39 cellular contexts compared by ENCODE assay signal in the genomic region with DNA sequence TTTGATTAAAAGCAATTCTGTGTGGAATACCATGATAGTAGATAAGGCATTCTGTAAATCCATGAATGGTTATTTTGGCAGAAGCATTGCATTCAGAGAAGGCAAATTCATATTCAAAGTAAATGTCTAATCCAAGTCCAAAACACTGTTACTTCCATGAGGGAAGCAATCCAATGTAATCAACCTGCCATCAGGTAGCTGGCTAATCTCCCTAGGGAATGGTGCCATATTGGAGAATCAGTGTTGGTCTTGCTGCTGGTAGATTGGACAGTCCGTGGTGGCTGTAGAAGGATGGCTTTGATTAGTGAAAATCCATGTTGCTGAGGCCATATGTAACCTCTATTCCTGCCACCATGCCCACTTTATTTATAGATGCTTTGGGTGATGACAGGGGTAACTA.
"Had no signal": no experiment of that assay in that cellular context is flagged by ENCODE, and none has a peak within 500 bp of the region (broad histone marks: within the 10 kb centered on the region; RNA-seq: fewer than 3 reads in every experiment).

No MANE protein-coding gene starts in this region.

- DNase-seq: activated effector memory CD4-positive, alpha-beta T cell treated with anti-CD3 and anti-CD28 coated beads, Interleukin-2, amount 50 U/mL, for 16 hours; activated effector memory CD4-positive, alpha-beta T cell treated with Interleukin-2 at 50 U/mL for 16 hours; activated gamma-delta T cell; activated gamma-delta T cell treated with Interleukin-2 at 50 U/mL for 16 hours; activated naive CD4-positive, alpha-beta T cell; activated naive CD4-positive, alpha-beta T cell treated with anti-CD3 and anti-CD28 coated beads for 36 hours; activated naive CD4-positive, alpha-beta T cell treated with anti-CD3 and anti-CD28 coated beads, Interleukin-2, amount 10 ng/mL, durations not matched to agents 7 days and 5 days; activated naive CD4-positive, alpha-beta T cell treated with anti-CD3 and anti-CD28 coated beads, Interleukin-2, amount 50 U/mL, for 16 hours; activated naive CD4-positive, alpha-beta T cell treated with Interleukin-2 at 50 U/mL for 16 hours; activated naive CD8-positive, alpha-beta T cell treated with anti-CD3 and anti-CD28 coated beads for 36 hours; activated naive CD8-positive, alpha-beta T cell treated with anti-CD3 and anti-CD28 coated beads, Interleukin-2, amount 10 ng/mL, durations not matched to agents 7 days and 5 days; activated naive CD8-positive, alpha-beta T cell treated with anti-CD3 and anti-CD28 coated beads, Interleukin-2, amount 50 U/mL, for 24 hours; activated T-cell treated with anti-CD3 and anti-CD28 coated beads, Interleukin-2, amount 50 U/mL, for 1 hour; activated T-cell treated with anti-CD3 and anti-CD28 coated beads, Interleukin-2, amount 50 U/mL, for 24 hours; activated T-cell treated with anti-CD3 and anti-CD28 coated beads, Interleukin-2, amount 50 U/mL, for 4 hours; activated T-cell treated with anti-CD3 and anti-CD28 coated beads, Interleukin-2, amount 50 U/mL, for 48 hours; activated T-cell treated with anti-CD3 and anti-CD28 coated beads, Interleukin-2, amount 50 U/mL, for 72 hours; adrenal gland; amniotic stem cell; amygdala; aorta; body of pancreas; caudate nucleus; central memory CD4-positive, alpha-beta T cell; cerebellar nuclear complex had no signal

- H3K36me3 ChIP-seq: adrenal gland, ascending aorta, brain microvascular endothelial cell, breast epithelium, cardiac muscle cell had no signal

- H3K4me1 Mint-ChIP-seq: activated naive CD4-positive, alpha-beta T cell treated with anti-CD3 and anti-CD28 coated beads, Interleukin-2, amount 10 ng/mL, durations not matched to agents 7 days and 5 days; activated naive CD4-positive, alpha-beta T cell treated with anti-CD3 and anti-CD28 coated beads, Interleukin-2, amount 50 U/mL, for 24 hours; activated naive CD8-positive, alpha-beta T cell treated with anti-CD3 and anti-CD28 coated beads for 36 hours; activated naive CD8-positive, alpha-beta T cell treated with anti-CD3 and anti-CD28 coated beads, Interleukin-2, amount 10 ng/mL, durations not matched to agents 7 days and 5 days; activated naive CD8-positive, alpha-beta T cell treated with anti-CD3 and anti-CD28 coated beads, Interleukin-2, amount 50 U/mL, for 24 hours; activated T-helper 17 cell treated with anti-CD3 and anti-CD28 coated beads, Interleukin-2, amount 50 U/mL, for 72 hours; brain; central memory CD8-positive, alpha-beta T cell had no signal

- H3K9me3 ChIP-seq: adrenal gland, ascending aorta, body of pancreas, breast epithelium had no signal

- H3K27ac ChIP-seq: adrenal gland, ascending aorta, body of pancreas, brain microvascular endothelial cell, breast epithelium, cardiac muscle cell had no signal

- ATAC-seq: activated naive CD4-positive, alpha-beta T cell treated with anti-CD3 and anti-CD28 coated beads, Interleukin-2, amount 50 U/mL, for 72 hours; activated naive CD8-positive, alpha-beta T cell treated with anti-CD3 and anti-CD28 coated beads, Interleukin-2, amount 50 U/mL, for 24 hours; activated T-cell treated with anti-CD3 and anti-CD28 coated beads, Interleukin-2, amount 50 U/mL, for 4 hours; activated T-cell treated with anti-CD3 and anti-CD28 coated beads, Interleukin-2, amount 50 U/mL, for 72 hours; activated T-helper 17 cell treated with anti-CD3 and anti-CD28 coated beads, Interleukin-2, amount 50 U/mL, for 72 hours; body of pancreas had no signal

- H3K9me3 Mint-ChIP-seq: activated naive CD4-positive, alpha-beta T cell treated with anti-CD3 and anti-CD28 coated beads for 36 hours; activated naive CD4-positive, alpha-beta T cell treated with anti-CD3 and anti-CD28 coated beads, Interleukin-2, amount 10 ng/mL, durations not matched to agents 7 days and 5 days; activated naive CD4-positive, alpha-beta T cell treated with anti-CD3 and anti-CD28 coated beads, Interleukin-2, amount 50 U/mL, for 24 hours; activated naive CD4-positive, alpha-beta T cell treated with anti-CD3 and anti-CD28 coated beads, Interleukin-2, amount 50 U/mL, for 72 hours; activated naive CD8-positive, alpha-beta T cell treated with anti-CD3 and anti-CD28 coated beads for 36 hours; activated naive CD8-positive, alpha-beta T cell treated with anti-CD3 and anti-CD28 coated beads, Interleukin-2, amount 10 ng/mL, durations not matched to agents 7 days and 5 days; activated naive CD8-positive, alpha-beta T cell treated with anti-CD3 and anti-CD28 coated beads, Interleukin-2, amount 50 U/mL, for 24 hours; activated T-cell treated with anti-CD3 and anti-CD28 coated beads, Interleukin-2, amount 50 U/mL, for 24 hours; activated T-cell treated with anti-CD3 and anti-CD28 coated beads, Interleukin-2, amount 50 U/mL, for 4 hours; activated T-cell treated with anti-CD3 and anti-CD28 coated beads, Interleukin-2, amount 50 U/mL, for 72 hours; activated T-helper 1 cell treated with anti-CD3 and anti-CD28 coated beads, Interleukin-12 subunit alpha, Interleukin-12 subunit beta, Interleukin-2, Interleukin-4 antibody, amounts not matched to agents 30 ng/mL and 10 ng/mL and 1 ng/mL, durations not matched to agents 14 hours and 24 hours and 36 hours; activated T-helper 17 cell treated with anti-CD3 and anti-CD28 coated beads, Interleukin-2, amount 50 U/mL, for 72 hours; activated T-helper 2 cell treated with anti-CD3 and anti-CD28 coated beads, Interferon-gamma antibody, Interleukin-2, Interleukin-4, amounts not matched to agents 10 μg/mL and 5 μg/mL and 100 μg/mL, durations not matched to agents 14 hours and 24 hours and 36 hours; central memory CD8-positive, alpha-beta T cell had no signal

- H3K4me3 Mint-ChIP-seq: activated naive CD4-positive, alpha-beta T cell treated with anti-CD3 and anti-CD28 coated beads for 36 hours; activated naive CD4-positive, alpha-beta T cell treated with anti-CD3 and anti-CD28 coated beads, Interleukin-2, amount 10 ng/mL, durations not matched to agents 7 days and 5 days; activated naive CD4-positive, alpha-beta T cell treated with anti-CD3 and anti-CD28 coated beads, Interleukin-2, amount 50 U/mL, for 24 hours; activated naive CD8-positive, alpha-beta T cell; activated naive CD8-positive, alpha-beta T cell treated with anti-CD3 and anti-CD28 coated beads for 36 hours; activated naive CD8-positive, alpha-beta T cell treated with anti-CD3 and anti-CD28 coated beads, Interleukin-2, amount 10 ng/mL, durations not matched to agents 7 days and 5 days; activated naive CD8-positive, alpha-beta T cell treated with anti-CD3 and anti-CD28 coated beads, Interleukin-2, amount 50 U/mL, for 24 hours; activated T-cell treated with anti-CD3 and anti-CD28 coated beads, Interleukin-2, amount 50 U/mL, for 24 hours; activated T-cell treated with anti-CD3 and anti-CD28 coated beads, Interleukin-2, amount 50 U/mL, for 4 hours; activated T-cell treated with anti-CD3 and anti-CD28 coated beads, Interleukin-2, amount 50 U/mL, for 72 hours; activated T-helper 1 cell treated with anti-CD3 and anti-CD28 coated beads, Interleukin-12 subunit alpha, Interleukin-12 subunit beta, Interleukin-2, Interleukin-4 antibody, amounts not matched to agents 30 ng/mL and 10 ng/mL and 1 ng/mL, durations not matched to agents 14 hours and 24 hours and 36 hours; activated T-helper 17 cell treated with anti-CD3 and anti-CD28 coated beads, Interleukin-2, amount 50 U/mL, for 72 hours; brain; central memory CD8-positive, alpha-beta T cell had no signal

- H3K27ac Mint-ChIP-seq: activated naive CD4-positive, alpha-beta T cell treated with anti-CD3 and anti-CD28 coated beads for 36 hours; activated naive CD4-positive, alpha-beta T cell treated with anti-CD3 and anti-CD28 coated beads, Interleukin-2, amount 10 ng/mL, durations not matched to agents 7 days and 5 days; activated naive CD4-positive, alpha-beta T cell treated with anti-CD3 and anti-CD28 coated beads, Interleukin-2, amount 50 U/mL, for 24 hours; activated naive CD4-positive, alpha-beta T cell treated with anti-CD3 and anti-CD28 coated beads, Interleukin-2, amount 50 U/mL, for 72 hours; activated naive CD8-positive, alpha-beta T cell; activated naive CD8-positive, alpha-beta T cell treated with anti-CD3 and anti-CD28 coated beads for 36 hours; activated naive CD8-positive, alpha-beta T cell treated with anti-CD3 and anti-CD28 coated beads, Interleukin-2, amount 10 ng/mL, durations not matched to agents 7 days and 5 days; activated naive CD8-positive, alpha-beta T cell treated with anti-CD3 and anti-CD28 coated beads, Interleukin-2, amount 50 U/mL, for 24 hours; activated T-cell treated with anti-CD3 and anti-CD28 coated beads, Interleukin-2, amount 50 U/mL, for 24 hours; activated T-cell treated with anti-CD3 and anti-CD28 coated beads, Interleukin-2, amount 50 U/mL, for 72 hours; activated T-helper 1 cell treated with anti-CD3 and anti-CD28 coated beads, Interleukin-12 subunit alpha, Interleukin-12 subunit beta, Interleukin-2, Interleukin-4 antibody, amounts not matched to agents 30 ng/mL and 10 ng/mL and 1 ng/mL, durations not matched to agents 14 hours and 24 hours and 36 hours; activated T-helper 17 cell treated with anti-CD3 and anti-CD28 coated beads, Interleukin-2, amount 50 U/mL, for 72 hours; activated T-helper 2 cell treated with anti-CD3 and anti-CD28 coated beads, Interferon-gamma antibody, Interleukin-2, Interleukin-4, amounts not matched to agents 10 μg/mL and 5 μg/mL and 100 μg/mL, durations not matched to agents 14 hours and 24 hours and 36 hours; brain had no signal

- H3K36me3 Mint-ChIP-seq: activated naive CD4-positive, alpha-beta T cell treated with anti-CD3 and anti-CD28 coated beads, Interleukin-2, amount 10 ng/mL, durations not matched to agents 7 days and 5 days; activated naive CD4-positive, alpha-beta T cell treated with anti-CD3 and anti-CD28 coated beads, Interleukin-2, amount 50 U/mL, for 24 hours; activated naive CD4-positive, alpha-beta T cell treated with anti-CD3 and anti-CD28 coated beads, Interleukin-2, amount 50 U/mL, for 72 hours; activated naive CD8-positive, alpha-beta T cell; activated naive CD8-positive, alpha-beta T cell treated with anti-CD3 and anti-CD28 coated beads for 36 hours; activated naive CD8-positive, alpha-beta T cell treated with anti-CD3 and anti-CD28 coated beads, Interleukin-2, amount 10 ng/mL, durations not matched to agents 7 days and 5 days; brain had no signal

- FAIRE-seq: astrocyte, bronchial epithelial cell had no signal

- H3K4me1 ChIP-seq: adrenal gland, ascending aorta, body of pancreas, breast epithelium had no signal

- H3K27me3 ChIP-seq: adrenal gland, ascending aorta, body of pancreas, brain microvascular endothelial cell, breast epithelium, cardiac muscle cell had no signal

- H3K4me3 ChIP-seq: adrenal gland, ascending aorta, body of pancreas, breast epithelium, cardiac muscle cell had no signal
